14 cellular contexts compared by ENCODE assay signal in genomic region chr11:76062733-76063132, GRCh38.
DNase-seq lines count a peak whose midpoint lies in the region; ATAC-seq, FAIRE-seq and TF ChIP-seq lines count a peak whose summit lies in the region.
"Had no signal": no experiment of that assay in that cellular context is flagged by ENCODE, and none has a peak within 500 bp of the region (broad histone marks: within the 10 kb centered on the region; RNA-seq: fewer than 3 reads in every experiment).

No MANE protein-coding gene starts in this region.

- peaks cover 46% of the 10 kb centered on the region for H3K4me1 Mint-ChIP-seq in GM23338
- H3K4me1 Mint-ChIP-seq: nephron progenitor cell had no signal

- H4K20me1 ChIP-seq in GM23338 (replicated peaks; ENCODE audit: insufficient read depth) = no peaks in the 10 kb centered on the region

- TF ChIP-seq CTCF in GM23338 (conservative IDR thresholded peaks at IDR 0.05; ENCODE audit: low read depth in 2 of 2) = no peak
- no peak for TF ChIP-seq CTCF in esophagus muscularis mucosa (IDR thresholded peaks at IDR 0.05)

- no peaks in the 10 kb centered on the region for H3F3A ChIP-seq in GM23338 (replicated peaks; ENCODE audit: low read depth)

- TF ChIP-seq POLR2A in GM12892 (IDR thresholded peaks at IDR 0.05; ENCODE audit: low read depth, low read length) = no peak
- TF ChIP-seq POLR2A in esophagus muscularis mucosa (IDR thresholded peaks at IDR 0.05; ENCODE audit: low read depth) = no peak

- H2AFZ ChIP-seq in GM23338 = no peak overlapping the region

- no peaks in the 10 kb centered on the region for H3K27me3 ChIP-seq in GM23338 (ENCODE audit: insufficient read depth)
- H3K27me3 ChIP-seq in esophagus muscularis mucosa = no peaks in the 10 kb centered on the region

- H3K36me3 ChIP-seq in GM23338 (ENCODE audit: insufficient read depth) (no peaks in the 10 kb centered on the region), esophagus muscularis mucosa (peaks cover 14 to 36% (median 21%) of the 10 kb centered on the region in 4 donors)

- H3K27ac ChIP-seq in GM23338 (ENCODE audit: low read depth) = no peak overlapping the region
- H3K27ac ChIP-seq in esophagus muscularis mucosa (replicated peaks in 1 of 4) = no peak overlapping the region

- intact Hi-C loops in esophagus muscularis mucosa (cut with DNase I) = no loop called here

- H3K27ac Mint-ChIP-seq in GM23338 = no peak overlapping the region

- peak; percentile 29 for DNase-seq in GM12892 (ENCODE audit: insufficient read length)
- peak; percentile 36 for DNase-seq in GM19240 (ENCODE audit: insufficient read length, low spot score)
- DNase-seq in GM23338 (ENCODE audit: low spot score) = no peak
- DNase-seq in esophagus muscularis mucosa (ENCODE audit: extremely low spot score) = no peak
- no peak for DNase-seq in NCI-H146 (lab: John Stamatoyannopoulos, UW)
- DNase-seq in T-helper 9 cell = no peak
- DNase-seq in RCC 7860 (ENCODE audit: low spot score) = no peak
- DNase-seq: DMS 273 treated with DMSO at 0.1 percent for 48 hours, islet precursor cell, NCI-H2227 treated with DMSO at 0.1 percent for 48 hours, nephron progenitor cell, small intestine had no signal

- peaks cover 42% of the 10 kb centered on the region for H3K4me1 ChIP-seq in GM23338 (ENCODE audit: insufficient read depth)
- no peaks in the 10 kb centered on the region for H3K4me1 ChIP-seq in esophagus muscularis mucosa

- H3K79me2 ChIP-seq in GM23338 (replicated peaks; ENCODE audit: insufficient read depth) = no peaks in the 10 kb centered on the region

- peaks cover 26% of the 10 kb centered on the region for H3K36me3 Mint-ChIP-seq in GM23338 (ENCODE audit: low read depth)

- H3K9me2 ChIP-seq in GM23338 (ENCODE audit: insufficient read depth) = no peaks in the 10 kb centered on the region

- TF ChIP-seq EP300 in esophagus muscularis mucosa (IDR thresholded peaks at IDR 0.05) = no peak

- H3K4me2 ChIP-seq in GM23338 = peak overlapping the region; percentile 58; the same call in 1 of the 2 replicates

- H3K4me3 ChIP-seq in GM23338 (no peak overlapping the region), esophagus muscularis mucosa (no peak overlapping the region)

- WGBS in esophagus muscularis mucosa = 92% methylated on average over 6 of the region's 6 CpGs

- no peak for ATAC-seq in GM23338
- ATAC-seq in HG03342 (IDR thresholded peaks at IDR 0.05; ENCODE audit: unreplicated experiment) = peak; percentile 94

- no peak overlapping the region for H3K4me3 Mint-ChIP-seq in GM23338
- H3K4me3 Mint-ChIP-seq: nephron progenitor cell had no signal

- peaks cover 10% of the 10 kb centered on the region; the same call in 1 of the 3 replicates for H3K9me3 Mint-ChIP-seq in GM23338

- peaks cover 2% of the 10 kb centered on the region for H3K27me3 Mint-ChIP-seq in GM23338 (ENCODE audit: insufficient read depth, low read depth, poor library complexity)

- peak; percentile 87 for FAIRE-seq in GM12892 (lab: Jason Lieb, UNC)
- FAIRE-seq in RCC 7860 (lab: Jason Lieb, UNC) = no peak
- FAIRE-seq: colon, small intestine had no signal

- no peaks in the 10 kb centered on the region for H3K9me3 ChIP-seq in esophagus muscularis mucosa

TF ChIP-seq in GM23338, 12 proteins besides CTCF, POLR2A, EP300 and RAD21:
- TF ChIP-seq ZNF331 (CRISPR knock-in tag; IDR thresholded peaks at IDR 0.05; ENCODE audit: low read depth) (no peak), EZH2phosphoT487 (IDR thresholded peaks at IDR 0.05; ENCODE audit: unreplicated experiment) (no peak), EZH2 (IDR thresholded peaks at IDR 0.05; ENCODE audit: low read depth, unreplicated experiment) (no peak), JUNB (IDR thresholded peaks at IDR 0.05; ENCODE audit: unreplicated experiment) (no peak), ZNF114 (CRISPR knock-in tag; IDR thresholded peaks at IDR 0.05) (no peak), NANOG (IDR thresholded peaks at IDR 0.05; ENCODE audit: borderline replicate concordance) (no peak), POLR2AphosphoS5 (IDR thresholded peaks at IDR 0.05; ENCODE audit: low read depth) (no peak), ETS1 (IDR thresholded peaks at IDR 0.05) (no peak)

Comparison
In these comparisons a context has a peak if more than half of its experiments do, and no peak if none do; other contexts are left out.
1. DNase-seq: peak in GM12892 (single experiment) and GM19240 (single experiment); none in GM23338 (single experiment), esophagus muscularis mucosa (single experiment), NCI-H146 (single experiment), T-helper 9 cell (single experiment) and RCC 7860 (single experiment).